In genomic region chr4:139015948-139016451, GRCh38 we compare ENCODE assay signal across 8 cellular contexts. TPM values are rescaled to one million over a fixed set of nuclear protein-coding genes. Genes with fewer than 3 reads are reported as not detected.
A peak's percentile ranks its signal among the peaks of the same experiment; 100 is the strongest.
DNase-seq lines count a peak whose midpoint lies in the region; ATAC-seq, FAIRE-seq and TF ChIP-seq lines count a peak whose summit lies in the region.

No MANE protein-coding gene starts in this region.

- H3K4me2 ChIP-seq in SK-N-SH: peak overlapping the region; percentile 79

- ATAC-seq in GM18868 (IDR thresholded peaks at IDR 0.05; ENCODE audit: unreplicated experiment): peak; percentile 28
- ATAC-seq in HG03135 (IDR thresholded peaks at IDR 0.05; ENCODE audit: unreplicated experiment): peak; percentile 40
- ATAC-seq in body of pancreas: peak; percentile 33

- H3K36me3 ChIP-seq in SK-N-SH (replicated peaks in 1 of 2; ENCODE audit: control insufficient read depth in 1 of 2, insufficient read depth in 2 of 2, low read length in 1 of 2) (no peaks in the 10 kb centered on the region), body of pancreas (replicated peaks in 1 of 2; ENCODE audit: insufficient read depth in 1 of 2, low read depth in 2 of 2) (no peaks in the 10 kb centered on the region), kidney (ENCODE audit: control insufficient read depth in 1 of 2, insufficient read depth in 2 of 2, low read length in 2 of 2) (no peaks in the 10 kb centered on the region)

- POLR2A ChIA-PET in SK-N-SH (lab: Yijun Ruan, JAX): interaction anchor here (0.6 kb wide), 2 partner anchors 14 to 1790 kb away, joined by 3 read pairs; no protein-coding TSS in a partner anchor

- no peak overlapping the region for H2AFZ ChIP-seq in SK-N-SH (ENCODE audit: low read depth)

- no peak for FAIRE-seq in kidney (lab: Jason Lieb, UNC)

- TF ChIP-seq RAD21 in SK-N-SH (IDR thresholded peaks at IDR 0.05; ENCODE audit: low read length): no peak

- H3K4me1 ChIP-seq in SK-N-SH (ENCODE audit: control insufficient read depth in 1 of 2, insufficient read depth in 2 of 2, low read depth in 1 of 2, low read length in 1 of 2) (peaks cover 30 to 33% of the 10 kb centered on the region in 2 experiments), body of pancreas (peaks cover 47% of the 10 kb centered on the region), kidney (ENCODE audit: control insufficient read depth in 1 of 2, insufficient read depth in 1 of 2, low read depth in 1 of 2, low read length in 2 of 2) (peaks cover 9 to 13% of the 10 kb centered on the region in 2 donors)

- CTCF ChIA-PET in SK-N-SH (lab: Yijun Ruan, JAX): interaction anchor here (1.0 to 1.8 kb wide), 2 partner anchors 15 to 125 kb away, joined by 3 to 9 read pairs; no protein-coding TSS in a partner anchor

- H3K27ac ChIP-seq in SK-N-SH (ENCODE audit: low read depth in 2 of 2, low read length in 1 of 2) (peak overlapping the region; percentile 90 to 99), body of pancreas (peak overlapping the region; percentile 91 to 96 (median 92)), kidney (ENCODE audit: low read depth in 2 of 2, low read length in 2 of 2) (peak overlapping the region; percentile 81 to 85)

- WGBS in SK-N-SH (ENCODE audit: low lambda C conversion rate): 0% methylated on average over 2 of the region's 54 CpGs
- WGBS in body of pancreas, 2 donors: 0% methylated on average over 14 to 42 of the region's 54 CpGs

- DNase-seq in Ammon's horn (ENCODE audit: low spot score) (peak; percentile 34), SK-N-SH (no peak), body of pancreas (peak; percentile 47 to 67 (median 54)), kidney (peak; percentile 84), amniotic stem cell (lab: John Stamatoyannopoulos, UW) (no peak)
- peak; percentile 64 for DNase-seq in stimulated activated CD4-positive, alpha-beta T cell treated with anti-CD3 and anti-CD28 coated beads, Interleukin-15, amount 100 ng/mL, for 24 hours

- TF ChIP-seq CTCF in SK-N-SH (IDR thresholded peaks at IDR 0.05) (no peak), body of pancreas (IDR thresholded peaks at IDR 0.05) (no peak), kidney (IDR thresholded peaks at IDR 0.05; ENCODE audit: borderline replicate concordance, extremely low read depth, insufficient read depth) (no peak)

- H4K20me1 ChIP-seq in SK-N-SH (ENCODE audit: insufficient read depth): peaks cover 30% of the 10 kb centered on the region

- H3K9ac ChIP-seq in SK-N-SH (peak overlapping the region; percentile 75), kidney (ENCODE audit: low read length in 2 of 2) (peak overlapping the region; percentile 80 to 82)

- TF ChIP-seq POLR2A in body of pancreas (IDR thresholded peaks at IDR 0.05): no peak

- intact Hi-C loops in body of pancreas (cut with DNase I) (no loop called here), kidney (cut with DNase I) (no loop called here)

- no peaks in the 10 kb centered on the region for H3K9me2 ChIP-seq in SK-N-SH

- peaks cover 15% of the 10 kb centered on the region for H3F3A ChIP-seq in SK-N-SH (replicated peaks; ENCODE audit: insufficient read depth)

- H3K9me3 ChIP-seq in SK-N-SH: no peaks in the 10 kb centered on the region
- no peaks in the 10 kb centered on the region for H3K9me3 ChIP-seq in body of pancreas
- no peaks in the 10 kb centered on the region for H3K9me3 ChIP-seq in kidney (ENCODE audit: control insufficient read depth in 1 of 2, low read length in 2 of 2)

- H3K4me3 ChIP-seq in SK-N-SH (ENCODE audit: low read depth in 2 of 2, low read length in 1 of 2): peak overlapping the region; percentile 73 to 85
- H3K4me3 ChIP-seq in body of pancreas: peak overlapping the region; percentile 1 to 55
- H3K4me3 ChIP-seq in kidney (ENCODE audit: low read length in 2 of 2): peak overlapping the region; percentile 81 to 94

- no peak for TF ChIP-seq EP300 in SK-N-SH (IDR thresholded peaks at IDR 0.05; ENCODE audit: borderline replicate concordance in 1 of 2, low read depth in 1 of 2, low read length in 1 of 2)

- H3K79me2 ChIP-seq in SK-N-SH (ENCODE audit: insufficient read depth): peaks cover 52% of the 10 kb centered on the region

- H3K27me3 ChIP-seq in SK-N-SH (ENCODE audit: insufficient read depth): no peaks in the 10 kb centered on the region
- no peaks in the 10 kb centered on the region for H3K27me3 ChIP-seq in body of pancreas

TF ChIP-seq in SK-N-SH, 30 proteins besides CTCF, POLR2A, EP300 and RAD21:
- TF ChIP-seq MAX (IDR thresholded peaks at IDR 0.05; ENCODE audit: low read depth): no peak
- TF ChIP-seq MXI1 (IDR thresholded peaks at IDR 0.05; ENCODE audit: low read depth, low read length): peak; percentile 73; the same call in 1 of the 2 replicates
- no peak for TF ChIP-seq MEF2A (IDR thresholded peaks at IDR 0.05; ENCODE audit: borderline replicate concordance, low read depth)
- TF ChIP-seq RXRA (IDR thresholded peaks at IDR 0.05; ENCODE audit: borderline replicate concordance, low read depth): no peak

RNA-seq across cellular contexts. Expression of gene NOCT, which starts 0.4 kb away (rescaled TPM):
- 3.8 TPM in 2 replicates for polyA plus RNA-seq in SK-N-SH (2012; rRNA removed)
- 2.5 and 2.9 TPM in 2 replicates for polyA plus RNA-seq in SK-N-SH (2012; cell fraction: cytosol; rRNA removed)
- 5.5 and 5.8 TPM in 2 replicates for polyA plus RNA-seq in SK-N-SH (2012; cell fraction: nucleus; rRNA removed)
- 10 to 100 TPM in 1 of 2 donors, 1 to 10 TPM in 1; 5.7 to 11.9 TPM for total RNA-seq in body of pancreas
- total RNA-seq in kidney: 4.3 TPM
- 4.7 TPM for polyA plus RNA-seq in kidney (ENCODE audit: insufficient read depth, low read depth, low replicate concordance)

Comparison
In these comparisons a context has a peak if more than half of its experiments do, and no peak if none do; other contexts are left out.
1. DNase-seq: peak in Ammon's horn (single experiment), body of pancreas (4 of 4), kidney (single experiment) and stimulated activated CD4-positive, alpha-beta T cell treated with anti-CD3 and anti-CD28 coated beads, Interleukin-15, amount 100 ng/mL, for 24 hours (single experiment); none in SK-N-SH (single experiment) and amniotic stem cell (single experiment).
2. H3K4me3 ChIP-seq: peak in every context shown above with its lines; median percentile 88 in kidney; 79 in SK-N-SH; 28 in body of pancreas.
3. Peak in every context shown above with its lines, with median percentiles within 50 percentile points of each other: ATAC-seq and H3K27ac ChIP-seq.